6 cellular contexts compared by ENCODE assay signal in genomic region chr3:174060431-174060830, GRCh38.
"Had no signal": no experiment of that assay in that cellular context is flagged by ENCODE, and none has a peak within 500 bp of the region (broad histone marks: within the 10 kb centered on the region; RNA-seq: fewer than 3 reads in every experiment).

No MANE protein-coding gene starts in this region.

- H3K4me3 ChIP-seq: GM23338 had no signal

- DNase-seq: H9, HCEC 1CT, HFFc6, KBM-7 had no signal

- H3K4me2 ChIP-seq: GM23338 had no signal

- H3K27ac ChIP-seq: HL-60 had no signal

- H2AFZ ChIP-seq: GM23338 had no signal
